13 cellular contexts compared by ENCODE assay signal in genomic region chr7:83469076-83469475, GRCh38.
DNase-seq lines count a peak whose midpoint lies in the region; ATAC-seq and TF ChIP-seq lines count a peak whose summit lies in the region.
"Had no signal": no experiment of that assay in that cellular context is flagged by ENCODE, and none has a peak within 500 bp of the region (broad histone marks: within the 10 kb centered on the region; RNA-seq: fewer than 3 reads in every experiment).

No MANE protein-coding gene starts in this region.

- H3K79me2 ChIP-seq in SK-N-SH (ENCODE audit: insufficient read depth), result no peaks in the 10 kb centered on the region

- no peaks in the 10 kb centered on the region for H4K20me1 ChIP-seq in SK-N-SH (ENCODE audit: insufficient read depth)

- peaks cover 3 to 10% of the 10 kb centered on the region in 2 experiments; a peak in 3 of 4 replicates for H3K4me1 ChIP-seq in SK-N-SH (ENCODE audit: control insufficient read depth in 1 of 2, insufficient read depth in 2 of 2, low read depth in 1 of 2, low read length in 1 of 2)
- peaks cover 22% of the 10 kb centered on the region for H3K4me1 ChIP-seq in foreskin keratinocyte

- peak in 1 of 2 experiments; percentile 75; a peak in 1 of 4 replicates for TF ChIP-seq EP300 in SK-N-SH (IDR thresholded peaks at IDR 0.05; ENCODE audit: borderline replicate concordance in 1 of 2, low read depth in 1 of 2, low read length in 1 of 2)

- peak overlapping the region; percentile 69 for H3K4me2 ChIP-seq in SK-N-SH

- no peak for TF ChIP-seq CTCF in SK-N-SH (IDR thresholded peaks at IDR 0.05)
- no peak for TF ChIP-seq CTCF in foreskin keratinocyte (conservative IDR thresholded peaks at IDR 0.05)

- POLR2A ChIA-PET in SK-N-SH (lab: Yijun Ruan, JAX), result no interaction called here

- no peak overlapping the region; the same call in 1 of the 2 replicates for H3K9ac ChIP-seq in SK-N-SH

- H3K36me3 ChIP-seq in SK-N-SH (replicated peaks in 1 of 2; ENCODE audit: control insufficient read depth in 1 of 2, insufficient read depth in 2 of 2, low read length in 1 of 2), result no peaks in the 10 kb centered on the region

- peak; percentile 15 for DNase-seq in ACHN
- peak; percentile 36 for DNase-seq in HT-29 (ENCODE audit: low spot score)
- DNase-seq in SK-N-SH, result no peak
- peak in 1 of 2 donors; percentile 34 for DNase-seq in foreskin keratinocyte
- no peak for DNase-seq in NCI-H748 (lab: John Stamatoyannopoulos, UW; ENCODE audit: unreplicated experiment)
- no peak for DNase-seq in activated gamma-delta T cell (lab: John Stamatoyannopoulos, UW)
- no peak for DNase-seq in ureter (ENCODE audit: low spot score)
- no peak for DNase-seq in activated CD8-positive, alpha-beta memory T cell treated with anti-CD3 and anti-CD28 coated beads, Interleukin-2, amount 10 ng/mL, durations not matched to agents 7 days and 5 days
- DNase-seq: activated naive CD4-positive, alpha-beta T cell treated with anti-CD3 and anti-CD28 coated beads, Interleukin-2, amount 10 ng/mL, durations not matched to agents 7 days and 5 days; cerebellar nuclear complex; NCI-H226 had no signal

- no peaks in the 10 kb centered on the region for H3K4me1 Mint-ChIP-seq in activated CD8-positive, alpha-beta memory T cell treated with anti-CD3 and anti-CD28 coated beads, Interleukin-2, amount 10 ng/mL, durations not matched to agents 7 days and 5 days
- H3K4me1 Mint-ChIP-seq: activated naive CD4-positive, alpha-beta T cell treated with anti-CD3 and anti-CD28 coated beads, Interleukin-2, amount 10 ng/mL, durations not matched to agents 7 days and 5 days had no signal

- no peaks in the 10 kb centered on the region for H3K27me3 Mint-ChIP-seq in activated CD8-positive, alpha-beta memory T cell treated with anti-CD3 and anti-CD28 coated beads, Interleukin-2, amount 10 ng/mL, durations not matched to agents 7 days and 5 days
- H3K27me3 Mint-ChIP-seq: activated naive CD4-positive, alpha-beta T cell treated with anti-CD3 and anti-CD28 coated beads, Interleukin-2, amount 10 ng/mL, durations not matched to agents 7 days and 5 days had no signal

- no peaks in the 10 kb centered on the region for H3K9me2 ChIP-seq in SK-N-SH

- no peaks in the 10 kb centered on the region for H3K36me3 Mint-ChIP-seq in activated CD8-positive, alpha-beta memory T cell treated with anti-CD3 and anti-CD28 coated beads, Interleukin-2, amount 10 ng/mL, durations not matched to agents 7 days and 5 days
- H3K36me3 Mint-ChIP-seq: activated naive CD4-positive, alpha-beta T cell treated with anti-CD3 and anti-CD28 coated beads, Interleukin-2, amount 10 ng/mL, durations not matched to agents 7 days and 5 days had no signal

- no peak overlapping the region for H3K4me3 Mint-ChIP-seq in activated CD8-positive, alpha-beta memory T cell treated with anti-CD3 and anti-CD28 coated beads, Interleukin-2, amount 10 ng/mL, durations not matched to agents 7 days and 5 days
- H3K4me3 Mint-ChIP-seq: activated naive CD4-positive, alpha-beta T cell treated with anti-CD3 and anti-CD28 coated beads, Interleukin-2, amount 10 ng/mL, durations not matched to agents 7 days and 5 days had no signal

- H2AFZ ChIP-seq in SK-N-SH (ENCODE audit: low read depth), result no peak overlapping the region

- H3K27me3 ChIP-seq in SK-N-SH (ENCODE audit: insufficient read depth) (no peaks in the 10 kb centered on the region), foreskin keratinocyte (no peaks in the 10 kb centered on the region)

- H3F3A ChIP-seq in SK-N-SH (replicated peaks; ENCODE audit: insufficient read depth), result peaks cover 25% of the 10 kb centered on the region

- 8% methylated on average over 2 of the region's 2 CpGs for WGBS in SK-N-SH (ENCODE audit: low lambda C conversion rate)

- H3K4me3 ChIP-seq in SK-N-SH (ENCODE audit: low read depth in 2 of 2, low read length in 1 of 2), result peak overlapping the region in 1 of 2 experiments; percentile 49; a peak in 1 of 4 replicates
- H3K4me3 ChIP-seq: skin epidermis had no signal

- ATAC-seq in foreskin keratinocyte, result peak; percentile 19
- ATAC-seq in activated CD8-positive, alpha-beta memory T cell treated with anti-CD3 and anti-CD28 coated beads, Interleukin-2, amount 10 ng/mL, durations not matched to agents 7 days and 5 days, result no peak
- ATAC-seq: HepG2 had no signal

- H3K27ac Mint-ChIP-seq in activated CD8-positive, alpha-beta memory T cell treated with anti-CD3 and anti-CD28 coated beads, Interleukin-2, amount 10 ng/mL, durations not matched to agents 7 days and 5 days, result no peak overlapping the region
- H3K27ac Mint-ChIP-seq: activated naive CD4-positive, alpha-beta T cell treated with anti-CD3 and anti-CD28 coated beads, Interleukin-2, amount 10 ng/mL, durations not matched to agents 7 days and 5 days had no signal

- no peak overlapping the region; a peak in 1 of 4 replicates for H3K27ac ChIP-seq in SK-N-SH (ENCODE audit: low read depth in 2 of 2, low read length in 1 of 2)
- H3K27ac ChIP-seq in foreskin keratinocyte, result no peak overlapping the region
- H3K27ac ChIP-seq: skin epidermis had no signal

- CTCF ChIA-PET in SK-N-SH (lab: Yijun Ruan, JAX), result interaction anchor here (1.5 kb wide), 1 partner anchor 10 kb away, joined by 3 read pairs; no protein-coding TSS in a partner anchor
- CTCF ChIA-PET in activated CD8-positive, alpha-beta memory T cell treated with anti-CD3 and anti-CD28 coated beads, Interleukin-2, amount 10 ng/mL, durations not matched to agents 7 days and 5 days (lab: Charles Lee), result no interaction called here

- no peaks in the 10 kb centered on the region for H3K9me3 ChIP-seq in SK-N-SH

- in situ Hi-C loops in ACHN (cut with HindIII; ENCODE audit: low pct_ligation_motif_present, low pct_unique_long_range_greater_than_20kb, low sequenced_read_pairs), result no loop called here

- H3K9me3 Mint-ChIP-seq in activated CD8-positive, alpha-beta memory T cell treated with anti-CD3 and anti-CD28 coated beads, Interleukin-2, amount 10 ng/mL, durations not matched to agents 7 days and 5 days (ENCODE audit: low read depth), result peaks cover 3% of the 10 kb centered on the region
- H3K9me3 Mint-ChIP-seq: activated naive CD4-positive, alpha-beta T cell treated with anti-CD3 and anti-CD28 coated beads, Interleukin-2, amount 10 ng/mL, durations not matched to agents 7 days and 5 days had no signal

- TF ChIP-seq RAD21 in SK-N-SH (IDR thresholded peaks at IDR 0.05; ENCODE audit: low read length), result no peak

TF ChIP-seq in SK-N-SH, 30 proteins besides CTCF, POLR2A, EP300 and RAD21:
- no peak for TF ChIP-seq FOXJ3 (CRISPR knock-in tag; IDR thresholded peaks at IDR 0.05)
- peak; percentile 96 for TF ChIP-seq MEF2A (IDR thresholded peaks at IDR 0.05; ENCODE audit: borderline replicate concordance, low read depth)
- peak; percentile 58 for TF ChIP-seq NFIC (IDR thresholded peaks at IDR 0.05; ENCODE audit: borderline replicate concordance)
- TF ChIP-seq REST (IDR thresholded peaks at IDR 0.05; ENCODE audit: low read depth, low read length), result no peak
- TF ChIP-seq FOSL2 (IDR thresholded peaks at IDR 0.05; ENCODE audit: borderline replicate concordance, low read depth), result peak; percentile 72; the same call in 1 of the 2 replicates
- TF ChIP-seq RCOR1 (IDR thresholded peaks at IDR 0.05; ENCODE audit: low read length), result no peak
- TF ChIP-seq, protein P1, sequence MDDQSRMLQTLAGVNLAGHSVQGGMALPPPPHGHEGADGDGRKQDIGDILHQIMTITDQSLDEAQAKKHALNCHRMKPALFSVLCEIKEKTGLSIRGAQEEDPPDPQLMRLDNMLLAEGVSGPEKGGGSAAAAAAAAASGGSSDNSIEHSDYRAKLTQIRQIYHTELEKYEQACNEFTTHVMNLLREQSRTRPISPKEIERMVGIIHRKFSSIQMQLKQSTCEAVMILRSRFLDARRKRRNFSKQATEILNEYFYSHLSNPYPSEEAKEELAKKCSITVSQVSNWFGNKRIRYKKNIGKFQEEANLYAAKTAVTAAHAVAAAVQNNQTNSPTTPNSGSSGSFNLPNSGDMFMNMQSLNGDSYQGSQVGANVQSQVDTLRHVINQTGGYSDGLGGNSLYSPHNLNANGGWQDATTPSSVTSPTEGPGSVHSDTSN (IDR thresholded peaks at IDR 0.05), result peak; percentile 85
- TF ChIP-seq JUND (IDR thresholded peaks at IDR 0.05), result peak; percentile 80
- TF ChIP-seq TCF12 (IDR thresholded peaks at IDR 0.05), result peak; percentile 61

Comparison
In these comparisons a context has a peak if more than half of its experiments do, and no peak if none do; other contexts are left out.
1. DNase-seq: peak in ACHN (single experiment) and HT-29 (single experiment); none in SK-N-SH (single experiment), NCI-H748 (single experiment), activated gamma-delta T cell (single experiment), ureter (single experiment) and activated CD8-positive, alpha-beta memory T cell treated with anti-CD3 and anti-CD28 coated beads, Interleukin-2, amount 10 ng/mL, durations not matched to agents 7 days and 5 days (single experiment).